ENCODE assay signal across 1 cellular context in genomic region chr20:37390891-37391525, GRCh38.
TF ChIP-seq lines count a peak whose summit lies in the region.

No MANE protein-coding gene starts in this region.

TF ChIP-seq in HepG2, 621 proteins besides CTCF, POLR2A, EP300 and RAD21 (continued from another document and continues in another):
- TF ChIP-seq, protein P1, sequence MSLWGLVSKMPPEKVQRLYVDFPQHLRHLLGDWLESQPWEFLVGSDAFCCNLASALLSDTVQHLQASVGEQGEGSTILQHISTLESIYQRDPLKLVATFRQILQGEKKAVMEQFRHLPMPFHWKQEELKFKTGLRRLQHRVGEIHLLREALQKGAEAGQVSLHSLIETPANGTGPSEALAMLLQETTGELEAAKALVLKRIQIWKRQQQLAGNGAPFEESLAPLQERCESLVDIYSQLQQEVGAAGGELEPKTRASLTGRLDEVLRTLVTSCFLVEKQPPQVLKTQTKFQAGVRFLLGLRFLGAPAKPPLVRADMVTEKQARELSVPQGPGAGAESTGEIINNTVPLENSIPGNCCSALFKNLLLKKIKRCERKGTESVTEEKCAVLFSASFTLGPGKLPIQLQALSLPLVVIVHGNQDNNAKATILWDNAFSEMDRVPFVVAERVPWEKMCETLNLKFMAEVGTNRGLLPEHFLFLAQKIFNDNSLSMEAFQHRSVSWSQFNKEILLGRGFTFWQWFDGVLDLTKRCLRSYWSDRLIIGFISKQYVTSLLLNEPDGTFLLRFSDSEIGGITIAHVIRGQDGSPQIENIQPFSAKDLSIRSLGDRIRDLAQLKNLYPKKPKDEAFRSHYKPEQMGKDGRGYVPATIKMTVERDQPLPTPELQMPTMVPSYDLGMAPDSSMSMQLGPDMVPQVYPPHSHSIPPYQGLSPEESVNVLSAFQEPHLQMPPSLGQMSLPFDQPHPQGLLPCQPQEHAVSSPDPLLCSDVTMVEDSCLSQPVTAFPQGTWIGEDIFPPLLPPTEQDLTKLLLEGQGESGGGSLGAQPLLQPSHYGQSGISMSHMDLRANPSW (CRISPR knock-in tag; IDR thresholded peaks at IDR 0.05; ENCODE audit: borderline replicate concordance) = peak; percentile 89; the same call in 1 of the 2 replicates
- no peak for TF ChIP-seq GTF2F1 (IDR thresholded peaks at IDR 0.05; ENCODE audit: low read length)
- TF ChIP-seq ARID2 (CRISPR knock-in tag; IDR thresholded peaks at IDR 0.05; ENCODE audit: borderline replicate concordance) = no peak
- TF ChIP-seq, protein P2, sequence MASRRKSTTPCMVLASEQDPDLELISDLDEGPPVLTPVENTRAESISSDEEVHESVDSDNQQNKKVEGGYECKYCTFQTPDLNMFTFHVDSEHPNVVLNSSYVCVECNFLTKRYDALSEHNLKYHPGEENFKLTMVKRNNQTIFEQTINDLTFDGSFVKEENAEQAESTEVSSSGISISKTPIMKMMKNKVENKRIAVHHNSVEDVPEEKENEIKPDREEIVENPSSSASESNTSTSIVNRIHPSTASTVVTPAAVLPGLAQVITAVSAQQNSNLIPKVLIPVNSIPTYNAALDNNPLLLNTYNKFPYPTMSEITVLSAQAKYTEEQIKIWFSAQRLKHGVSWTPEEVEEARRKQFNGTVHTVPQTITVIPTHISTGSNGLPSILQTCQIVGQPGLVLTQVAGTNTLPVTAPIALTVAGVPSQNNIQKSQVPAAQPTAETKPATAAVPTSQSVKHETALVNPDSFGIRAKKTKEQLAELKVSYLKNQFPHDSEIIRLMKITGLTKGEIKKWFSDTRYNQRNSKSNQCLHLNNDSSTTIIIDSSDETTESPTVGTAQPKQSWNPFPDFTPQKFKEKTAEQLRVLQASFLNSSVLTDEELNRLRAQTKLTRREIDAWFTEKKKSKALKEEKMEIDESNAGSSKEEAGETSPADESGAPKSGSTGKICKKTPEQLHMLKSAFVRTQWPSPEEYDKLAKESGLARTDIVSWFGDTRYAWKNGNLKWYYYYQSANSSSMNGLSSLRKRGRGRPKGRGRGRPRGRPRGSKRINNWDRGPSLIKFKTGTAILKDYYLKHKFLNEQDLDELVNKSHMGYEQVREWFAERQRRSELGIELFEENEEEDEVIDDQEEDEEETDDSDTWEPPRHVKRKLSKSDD (CRISPR knock-in tag; IDR thresholded peaks at IDR 0.05; ENCODE audit: low read depth) = 0 out of 2 replicates have a peak, but pooled peaks have one; percentile 11
- TF ChIP-seq ZNF724P (CRISPR knock-in tag; IDR thresholded peaks at IDR 0.05; ENCODE audit: borderline replicate concordance) = peak; percentile 48; the same call in 1 of the 2 replicates
- TF ChIP-seq KMT2A (CRISPR knock-in tag; IDR thresholded peaks at IDR 0.05) = peak; percentile 88
- TF ChIP-seq ZMYM3 (CRISPR knock-in tag; IDR thresholded peaks at IDR 0.05) = peak; percentile 99
- 0 out of 2 replicates have a peak, but pooled peaks have one; percentile 42 for TF ChIP-seq ZNF12 (CRISPR knock-in tag; IDR thresholded peaks at IDR 0.05)
- no peak for TF ChIP-seq RORA (CRISPR knock-in tag; IDR thresholded peaks at IDR 0.05)
- TF ChIP-seq KIAA2018 (CRISPR knock-in tag; IDR thresholded peaks at IDR 0.05; ENCODE audit: borderline replicate concordance) = no peak
- TF ChIP-seq, protein P3, sequence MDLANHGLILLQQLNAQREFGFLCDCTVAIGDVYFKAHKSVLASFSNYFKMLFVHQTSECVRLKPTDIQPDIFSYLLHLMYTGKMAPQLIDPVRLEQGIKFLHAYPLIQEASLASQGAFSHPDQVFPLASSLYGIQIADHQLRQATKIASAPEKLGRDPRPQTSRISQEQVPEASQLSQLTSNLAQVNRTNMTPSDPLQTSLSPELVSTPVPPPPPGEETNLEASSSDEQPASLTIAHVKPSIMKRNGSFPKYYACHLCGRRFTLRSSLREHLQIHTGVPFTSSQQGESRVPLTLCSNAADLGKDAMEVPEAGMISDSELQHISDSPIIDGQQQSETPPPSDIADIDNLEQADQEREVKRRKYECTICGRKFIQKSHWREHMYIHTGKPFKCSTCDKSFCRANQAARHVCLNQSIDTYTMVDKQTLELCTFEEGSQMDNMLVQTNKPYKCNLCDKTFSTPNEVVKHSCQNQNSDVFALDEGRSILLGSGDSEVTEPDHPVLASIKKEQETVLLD (CRISPR knock-in tag; IDR thresholded peaks at IDR 0.05; ENCODE audit: low read depth) = no peak
- no peak for TF ChIP-seq ZNF879 (CRISPR knock-in tag; IDR thresholded peaks at IDR 0.05)
- TF ChIP-seq MBNL3 (CRISPR knock-in tag; conservative IDR thresholded peaks at IDR 0.05) = no peak
- peak; percentile 85 for TF ChIP-seq RXRB (CRISPR knock-in tag; IDR thresholded peaks at IDR 0.05; ENCODE audit: borderline replicate concordance)
- no peak for TF ChIP-seq ZNF780A (CRISPR knock-in tag; IDR thresholded peaks at IDR 0.05)
- TF ChIP-seq GTF3A (CRISPR knock-in tag; conservative IDR thresholded peaks at IDR 0.05) = no peak
- peak; percentile 96 for TF ChIP-seq HMG20B (CRISPR knock-in tag; conservative IDR thresholded peaks at IDR 0.05)
- TF ChIP-seq, protein P4, sequence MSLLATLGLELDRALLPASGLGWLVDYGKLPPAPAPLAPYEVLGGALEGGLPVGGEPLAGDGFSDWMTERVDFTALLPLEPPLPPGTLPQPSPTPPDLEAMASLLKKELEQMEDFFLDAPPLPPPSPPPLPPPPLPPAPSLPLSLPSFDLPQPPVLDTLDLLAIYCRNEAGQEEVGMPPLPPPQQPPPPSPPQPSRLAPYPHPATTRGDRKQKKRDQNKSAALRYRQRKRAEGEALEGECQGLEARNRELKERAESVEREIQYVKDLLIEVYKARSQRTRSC (CRISPR knock-in tag; IDR thresholded peaks at IDR 0.05; ENCODE audit: low read depth) = peak; percentile 92; the same call in 1 of the 2 replicates
- no peak for TF ChIP-seq RFX3 (CRISPR knock-in tag; IDR thresholded peaks at IDR 0.05)
- TF ChIP-seq BCL3 (CRISPR knock-in tag; IDR thresholded peaks at IDR 0.05) = peak; percentile 93
- TF ChIP-seq ARNTL (CRISPR knock-in tag; IDR thresholded peaks at IDR 0.05) = peak; percentile 81
- no peak for TF ChIP-seq MIER3 (CRISPR knock-in tag; IDR thresholded peaks at IDR 0.05; ENCODE audit: borderline replicate concordance)
- TF ChIP-seq IRF2 (CRISPR knock-in tag; IDR thresholded peaks at IDR 0.05) = peak; percentile 74; the same call in 1 of the 2 replicates
- peak; percentile 78 for TF ChIP-seq ELF3 (CRISPR knock-in tag; IDR thresholded peaks at IDR 0.05)
- no peak for TF ChIP-seq ZSCAN5A (CRISPR knock-in tag; IDR thresholded peaks at IDR 0.05; ENCODE audit: borderline replicate concordance)
- peak; percentile 45 for TF ChIP-seq YY1 (IDR thresholded peaks at IDR 0.05; ENCODE audit: insufficient read depth, insufficient replicate concordance, low read depth, low read length)
- no peak for TF ChIP-seq CHCHD3 (CRISPR knock-in tag; IDR thresholded peaks at IDR 0.05)
- TF ChIP-seq MTERF4 (CRISPR knock-in tag; IDR thresholded peaks at IDR 0.05) = peak; percentile 98
- no peak for TF ChIP-seq HOXA7 (CRISPR knock-in tag; IDR thresholded peaks at IDR 0.05)
- TF ChIP-seq XRCC5 (optimal IDR thresholded peaks at IDR 0.05; ENCODE audit: low read length) = peak; percentile 92
- no peak for TF ChIP-seq ZFAT (CRISPR knock-in tag; conservative IDR thresholded peaks at IDR 0.05)
- TF ChIP-seq FIP1L1 (IDR thresholded peaks at IDR 0.05; ENCODE audit: borderline replicate concordance, insufficient read depth, low read depth, low read length) = no peak
- TF ChIP-seq FOXO4 (CRISPR knock-in tag; conservative IDR thresholded peaks at IDR 0.05) = no peak
- TF ChIP-seq HDAC1 (CRISPR knock-in tag; IDR thresholded peaks at IDR 0.05) = peak; percentile 87
